ENCODE assay signal across 8 cellular contexts in the genomic region with DNA sequence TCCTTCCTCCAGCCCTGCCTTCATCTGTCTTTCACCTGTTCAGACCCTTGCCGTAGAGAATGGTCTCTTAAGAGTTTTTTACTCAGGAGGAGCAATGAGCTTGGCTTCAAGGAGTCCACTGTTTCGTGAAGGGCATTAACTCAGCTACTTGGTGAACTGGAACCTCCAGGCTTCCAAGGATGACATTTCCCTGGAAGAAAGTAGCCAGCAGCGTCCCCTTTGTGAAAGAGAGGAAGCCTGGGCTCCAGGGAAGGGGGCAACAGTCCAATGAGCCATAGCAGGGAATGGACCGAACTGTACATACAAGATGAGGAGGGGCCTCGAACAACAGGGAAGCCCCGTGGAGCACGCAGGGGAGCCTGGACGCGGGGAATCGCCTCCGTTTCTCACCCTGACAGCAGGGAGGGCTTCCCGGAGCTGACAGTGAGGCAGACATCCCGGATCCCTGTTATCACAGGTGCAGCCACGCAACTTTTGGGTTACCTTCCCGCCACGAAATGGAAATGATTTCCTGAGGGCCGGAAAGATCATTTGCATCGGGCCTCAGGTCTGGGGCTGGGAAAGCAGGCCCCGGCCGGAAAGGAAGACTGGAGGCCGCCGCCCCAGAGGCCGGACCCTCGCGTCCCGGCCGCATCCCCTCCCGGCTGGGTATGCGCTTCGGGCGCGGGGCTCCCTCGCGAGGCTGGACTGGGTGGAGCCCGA. TPM values are rescaled to one million over a fixed set of nuclear protein-coding genes. Genes with fewer than 3 reads are reported as not detected.
DNase-seq lines count a peak whose midpoint lies in the region; ATAC-seq and TF ChIP-seq lines count a peak whose summit lies in the region.

No MANE protein-coding gene starts in this region.

- no peak for TF ChIP-seq POLR2A in body of pancreas (IDR thresholded peaks at IDR 0.05)

- TF ChIP-seq CTCF in body of pancreas (IDR thresholded peaks at IDR 0.05) (no peak), tibial artery (IDR thresholded peaks at IDR 0.05) (no peak)

- intact Hi-C loops in activated naive CD4-positive, alpha-beta T cell treated with anti-CD3 and anti-CD28 coated beads for 36 hours (cut with micrococcal nuclease), result no loop called here
- intact Hi-C loops in body of pancreas (cut with DNase I), result no loop called here
- intact Hi-C loops in tibial artery (cut with DNase I; ENCODE audit: low total_unique reads), result no loop called here

- H3K9me3 ChIP-seq in body of pancreas (no peaks in the 10 kb centered on the region), mesenchymal stem cell (ENCODE audit: control insufficient read depth, low read length) (no peaks in the 10 kb centered on the region), tibial artery (no peaks in the 10 kb centered on the region)

- CTCF ChIA-PET in activated naive CD4-positive, alpha-beta T cell treated with anti-CD3 and anti-CD28 coated beads for 36 hours (lab: Charles Lee), result interaction anchor here (0.8 to 8.2 kb wide), 6 partner anchors 15 to 164 kb away, joined by 3 to 76 read pairs (median 5); a partner anchor contains a TSS

- no peak overlapping the region for H2AFZ ChIP-seq in mesenchymal stem cell (ENCODE audit: low read depth, low read length)

- no peak for DNase-seq in activated naive CD4-positive, alpha-beta T cell treated with anti-CD3 and anti-CD28 coated beads for 36 hours
- no peak for DNase-seq in activated naive CD4-positive, alpha-beta T cell treated with Interleukin-2 at 50 U/mL for 16 hours
- DNase-seq in body of pancreas (peak in 1 of 4 donors; percentile 18), mesenchymal stem cell (no peak), tibial artery (no peak), NCI-H1092 (lab: John Stamatoyannopoulos, UW) (no peak)
- no peak for DNase-seq in stimulated activated naive CD4-positive, alpha-beta T cell (lab: John Stamatoyannopoulos, UW)

- H3K27me3 Mint-ChIP-seq in activated naive CD4-positive, alpha-beta T cell treated with anti-CD3 and anti-CD28 coated beads for 36 hours (ENCODE audit: low read depth), result peaks cover 12% of the 10 kb centered on the region

- no peak overlapping the region for H3K14ac ChIP-seq in mesenchymal stem cell (ENCODE audit: low read length in 2 of 2)

- H3K4me2 ChIP-seq in mesenchymal stem cell (ENCODE audit: low read length, poor library complexity, severe bottlenecking), result peak overlapping the region; percentile 72

- no peak overlapping the region for H2BK120ac ChIP-seq in mesenchymal stem cell (ENCODE audit: low read depth, low read length)

- no peaks in the 10 kb centered on the region for H3K36me3 ChIP-seq in body of pancreas (replicated peaks in 1 of 2; ENCODE audit: insufficient read depth in 1 of 2, low read depth in 2 of 2)
- H3K36me3 ChIP-seq in mesenchymal stem cell (ENCODE audit: control insufficient read depth in 1 of 2, insufficient read depth in 2 of 2, low read depth in 1 of 2, low read length in 2 of 2), result no peaks in the 10 kb centered on the region
- no peaks in the 10 kb centered on the region for H3K36me3 ChIP-seq in tibial artery

- peak overlapping the region; percentile 71 to 92 (median 85) for H3K27ac ChIP-seq in body of pancreas
- H3K27ac ChIP-seq in mesenchymal stem cell (ENCODE audit: low read length, poor library complexity, severe bottlenecking), result no peak overlapping the region
- H3K27ac ChIP-seq in tibial artery, result no peak overlapping the region

- H2BK12ac ChIP-seq in mesenchymal stem cell (ENCODE audit: low read length in 2 of 2), result no peak overlapping the region

- no peak overlapping the region for H2BK5ac ChIP-seq in mesenchymal stem cell (ENCODE audit: low read depth, low read length, poor library complexity, severe bottlenecking)

- peak; percentile 2 for ATAC-seq in body of pancreas
- no peak for ATAC-seq in GM21619 (IDR thresholded peaks at IDR 0.05; ENCODE audit: unreplicated experiment)

- peaks cover 21% of the 10 kb centered on the region for H3K4me1 Mint-ChIP-seq in activated naive CD4-positive, alpha-beta T cell treated with anti-CD3 and anti-CD28 coated beads for 36 hours (ENCODE audit: low read depth)

- peaks cover 3% of the 10 kb centered on the region for H3K36me3 Mint-ChIP-seq in activated naive CD4-positive, alpha-beta T cell treated with anti-CD3 and anti-CD28 coated beads for 36 hours (ENCODE audit: low read depth)

- H3K4me1 ChIP-seq in body of pancreas, result peaks cover 41% of the 10 kb centered on the region
- H3K4me1 ChIP-seq in mesenchymal stem cell (ENCODE audit: control insufficient read depth, insufficient read depth, low read depth, low read length), result peaks cover 34% of the 10 kb centered on the region
- H3K4me1 ChIP-seq in tibial artery, result peaks cover 0 to 24% (median 14%) of the 10 kb centered on the region in 4 donors

- H3K4ac ChIP-seq in mesenchymal stem cell (ENCODE audit: low read depth in 1 of 2, low read length in 2 of 2), result no peak overlapping the region

- no peak overlapping the region for H3K23ac ChIP-seq in mesenchymal stem cell (ENCODE audit: low read length in 2 of 2)

- H3K18ac ChIP-seq in mesenchymal stem cell (ENCODE audit: low read depth in 1 of 2, low read length in 2 of 2), result no peak overlapping the region

- no peaks in the 10 kb centered on the region for H3K79me1 ChIP-seq in mesenchymal stem cell (replicated peaks; ENCODE audit: low read length, poor library complexity, severe bottlenecking)

- H4K91ac ChIP-seq in mesenchymal stem cell (ENCODE audit: low read length), result no peak overlapping the region

- peak overlapping the region in 1 of 2 donors; percentile 63 for H3K4me3 ChIP-seq in body of pancreas
- H3K4me3 ChIP-seq in mesenchymal stem cell (ENCODE audit: insufficient read depth in 1 of 2, low read depth in 1 of 2, low read length in 2 of 2), result peak overlapping the region in 1 of 2 experiments; percentile 64
- H3K4me3 ChIP-seq in tibial artery, result peak overlapping the region; percentile 39 to 54

- H3K27me3 ChIP-seq in body of pancreas, result no peaks in the 10 kb centered on the region
- peaks cover 0 to 71% of the 10 kb centered on the region in 2 experiments for H3K27me3 ChIP-seq in mesenchymal stem cell (ENCODE audit: control insufficient read depth in 1 of 2, insufficient read depth in 1 of 2, low read length in 2 of 2)
- peaks cover 0 to 43% of the 10 kb centered on the region in 2 donors for H3K27me3 ChIP-seq in tibial artery

- H3K4me3 Mint-ChIP-seq in activated naive CD4-positive, alpha-beta T cell treated with anti-CD3 and anti-CD28 coated beads for 36 hours, result peak overlapping the region; percentile 64

- WGBS in body of pancreas, 2 donors, result 7 to 20% methylated on average over 11 to 35 of the region's 35 CpGs
- WGBS in mesenchymal stem cell, result 15% methylated on average over 34 of the region's 35 CpGs

- no peaks in the 10 kb centered on the region for H3K9me3 Mint-ChIP-seq in activated naive CD4-positive, alpha-beta T cell treated with anti-CD3 and anti-CD28 coated beads for 36 hours

- H2AK5ac ChIP-seq in mesenchymal stem cell (ENCODE audit: low read length, severe bottlenecking), result no peak overlapping the region

- no peak overlapping the region for H3K27ac Mint-ChIP-seq in activated naive CD4-positive, alpha-beta T cell treated with anti-CD3 and anti-CD28 coated beads for 36 hours

- H3K9ac ChIP-seq in mesenchymal stem cell (ENCODE audit: low read length), result no peak overlapping the region

- H2BK15ac ChIP-seq in mesenchymal stem cell (ENCODE audit: low read depth, poor library complexity, severe bottlenecking), result no peak overlapping the region

- H4K8ac ChIP-seq in mesenchymal stem cell (ENCODE audit: low read length), result no peak overlapping the region

RNA-seq across cellular contexts. Expression of a gene that starts 0.5 kb away (rescaled TPM):
- 1 to 10 TPM; 4.5 to 4.7 TPM for total RNA-seq in activated naive CD4-positive, alpha-beta T cell treated with anti-CD3 and anti-CD28 coated beads for 36 hours
- 100 to 1,000 TPM; 110 to 134 TPM for total RNA-seq in body of pancreas
- polyA plus RNA-seq in mesenchymal stem cell (2013, experiment 1 of 2), result 2.3 TPM
- 1.7 TPM for polyA plus RNA-seq in mesenchymal stem cell (2013, experiment 2 of 2)

RNA-seq across cellular contexts. Expression of a gene that starts 14.8 kb away (rescaled TPM):
- total RNA-seq in activated naive CD4-positive, alpha-beta T cell treated with anti-CD3 and anti-CD28 coated beads for 36 hours, result not detected
- total RNA-seq in body of pancreas, result not detected
- not detected for polyA plus RNA-seq in mesenchymal stem cell (2013, experiment 1 of 2)
- polyA plus RNA-seq in mesenchymal stem cell (2013, experiment 2 of 2), result not detected

RNA-seq across cellular contexts. Expression of a gene that starts 30.7 kb away (rescaled TPM):
- total RNA-seq in activated naive CD4-positive, alpha-beta T cell treated with anti-CD3 and anti-CD28 coated beads for 36 hours, result under 1 TPM in 1 of 2 experiments, not detected in 1; 0.22 TPM
- total RNA-seq in body of pancreas, result 1 to 10 TPM; 6.2 to 6.3 TPM
- 0.06 TPM for polyA plus RNA-seq in mesenchymal stem cell (2013, experiment 1 of 2)
- polyA plus RNA-seq in mesenchymal stem cell (2013, experiment 2 of 2), result 0.04 TPM

RNA-seq across cellular contexts. Expression of a gene that starts 36.1 kb away (rescaled TPM):
- 10 to 100 TPM; 25.9 to 28.1 TPM for total RNA-seq in activated naive CD4-positive, alpha-beta T cell treated with anti-CD3 and anti-CD28 coated beads for 36 hours
- total RNA-seq in body of pancreas, result 10 to 100 TPM; 18.7 to 36.6 TPM
- 36.9 TPM for polyA plus RNA-seq in mesenchymal stem cell (2013, experiment 1 of 2)
- polyA plus RNA-seq in mesenchymal stem cell (2013, experiment 2 of 2), result 39.3 TPM

RNA-seq across cellular contexts. Expression of a gene that starts 36.4 kb away (rescaled TPM):
- total RNA-seq in activated naive CD4-positive, alpha-beta T cell treated with anti-CD3 and anti-CD28 coated beads for 36 hours, result 10 to 100 TPM; 15.4 to 17.0 TPM
- total RNA-seq in body of pancreas, result 10 to 100 TPM; 27.0 to 29.3 TPM
- 11.8 TPM for polyA plus RNA-seq in mesenchymal stem cell (2013, experiment 1 of 2)
- polyA plus RNA-seq in mesenchymal stem cell (2013, experiment 2 of 2), result 11.1 TPM

Comparison
In these comparisons a context has a peak if more than half of its experiments do, and no peak if none do; other contexts are left out.
1. H3K27ac ChIP-seq: peak in body of pancreas (4 of 4); none in mesenchymal stem cell (single experiment) and tibial artery (0 of 2).
2. RNA of a gene that starts 0.5 kb away (total RNA-seq): 110 to 134 TPM in body of pancreas; 4.5 to 4.7 TPM in activated naive CD4-positive, alpha-beta T cell treated with anti-CD3 and anti-CD28 coated beads for 36 hours; every median in the first group is over 10 times any median in the second.
3. RNA of a gene that starts 30.7 kb away (total RNA-seq): 6.2 to 6.3 TPM in body of pancreas; 0.22 TPM in activated naive CD4-positive, alpha-beta T cell treated with anti-CD3 and anti-CD28 coated beads for 36 hours; every median in the first group is over 4 times any median in the second.